In genomic region chr7:103487419-103487818, GRCh38 we compare ENCODE assay signal across 24 cellular contexts. TPM values are rescaled to one million over a fixed set of nuclear protein-coding genes. Genes with fewer than 3 reads are reported as not detected.
DNase-seq lines count a peak whose midpoint lies in the region; ATAC-seq, FAIRE-seq and TF ChIP-seq lines count a peak whose summit lies in the region.
"Had no signal": no experiment of that assay in that cellular context is flagged by ENCODE, and none has a peak within 500 bp of the region (broad histone marks: within the 10 kb centered on the region; RNA-seq: fewer than 3 reads in every experiment).

No MANE protein-coding gene starts in this region.

- FAIRE-seq in HepG2 (lab: Jason Lieb, UNC): no peak
- FAIRE-seq: GM12878, GM19239, H1 had no signal

- no peaks in the 10 kb centered on the region; a peak in 1 of 5 replicates for H3K27me3 ChIP-seq in HepG2 (ENCODE audit: control insufficient read depth in 1 of 2, insufficient read depth in 2 of 2, low read length in 2 of 2)
- H3K27me3 ChIP-seq: BLaER1 treated with 17β-estradiol and CSF1 and Interleukin-3, amounts not matched to agents 10 nM and 100 nM had no signal

- peak; percentile 2 for DNase-seq in COR-L47 (lab: John Stamatoyannopoulos, UW)
- peak; percentile 88 for DNase-seq in LNCaP clone FGC (ENCODE audit: low read depth)
- DNase-seq in NCI-H748 (lab: John Stamatoyannopoulos, UW; ENCODE audit: unreplicated experiment): peak; percentile 92
- peak; percentile 48 for DNase-seq in HepG2 (ENCODE audit: low spot score)
- DNase-seq in NK-92 treated with Interleukin-12 subunit alpha and Interleukin-12 subunit beta, amount 100 ng/mL, for 24 hours (lab: John Stamatoyannopoulos, UW): no peak
- DNase-seq in lower leg skin (ENCODE audit: low spot score in 2 of 2): no peak
- DNase-seq: CD8-positive, alpha-beta memory T cell; NCI-H1105 treated with DMSO at 0.1 percent for 48 hours; NCI-H187; NCI-H345; NCI-H524 treated with DMSO at 0.1 percent for 48 hours; T-cell; T-helper 9 cell had no signal

- TF ChIP-seq POLR2A in HepG2 (IDR thresholded peaks at IDR 0.05; ENCODE audit: insufficient read depth in 1 of 2, low read depth in 2 of 2, low read length in 2 of 2) (no peak), lower leg skin (IDR thresholded peaks at IDR 0.05) (no peak)

- BruUV-seq in HepG2 (replicated peaks; lab: Mats Ljungman, UMichigan): no TSS peak

- TF ChIP-seq RAD21 in HepG2 (CRISPR knock-in tag; IDR thresholded peaks at IDR 0.05): no peak

- CTCF ChIA-PET in HepG2 (lab: Yijun Ruan, JAX; ENCODE audit: low intra/inter-chr PET ratio, low total read pairs): no interaction called here

- no peaks in the 10 kb centered on the region for H3K79me2 ChIP-seq in HepG2 (ENCODE audit: insufficient read depth, low read length)

- H3K9ac ChIP-seq in HepG2 (ENCODE audit: insufficient read depth, low read depth, low read length): no peak overlapping the region
- H3K9ac ChIP-seq: BLaER1 treated with 17β-estradiol and CSF1 and Interleukin-3, amounts not matched to agents 10 nM and 100 nM had no signal

- no peaks in the 10 kb centered on the region for H3K9me3 ChIP-seq in HepG2 (ENCODE audit: low read length)
- H3K9me3 ChIP-seq: BLaER1 treated with 17β-estradiol and CSF1 and Interleukin-3, amounts not matched to agents 10 nM and 100 nM had no signal

- WGBS in HepG2 (ENCODE audit: low lambda C conversion rate): 18% methylated on average over 4 of the region's 4 CpGs
- 87 to 91% methylated on average over 4 of the region's 4 CpGs for WGBS in lower leg skin, 2 donors

- H3K4me3 ChIP-seq in LNCaP clone FGC (ENCODE audit: low read depth, low read length) (no peak overlapping the region), HepG2 (replicated peaks in 1 of 3; ENCODE audit: insufficient read depth in 1 of 3, low read depth in 2 of 3, low read length in 3 of 3) (no peak overlapping the region), lower leg skin (ENCODE audit: low read depth, poor library complexity, severe bottlenecking) (no peak overlapping the region)
- H3K4me3 ChIP-seq: BLaER1 treated with 17β-estradiol and CSF1 and Interleukin-3, amounts not matched to agents 10 nM and 100 nM; GM12878 had no signal

- ATAC-seq in HepG2 (peak; percentile 88), GM21423 (IDR thresholded peaks at IDR 0.05; ENCODE audit: unreplicated experiment) (no peak), GM18520 (IDR thresholded peaks at IDR 0.05; ENCODE audit: unreplicated experiment) (no peak)
- ATAC-seq: GM12878, SK-N-SH treated with all-trans-retinoic acid at 6 μM for 48 hours, T-cell had no signal

- TF ChIP-seq CTCF in LNCaP clone FGC (IDR thresholded peaks at IDR 0.05; ENCODE audit: control insufficient read depth, extremely low read depth, insufficient read depth) (no peak), HepG2 (CRISPR knock-in tag; IDR thresholded peaks at IDR 0.05) (no peak), lower leg skin (IDR thresholded peaks at IDR 0.05) (no peak)

- H4K20me1 ChIP-seq in HepG2 (ENCODE audit: insufficient read depth, low read length): no peaks in the 10 kb centered on the region; the same call in 1 of the 2 replicates
- H4K20me1 ChIP-seq: BLaER1 treated with 17β-estradiol and CSF1 and Interleukin-3, amounts not matched to agents 10 nM and 100 nM had no signal

- intact Hi-C loops in HepG2 (cut with micrococcal nuclease; ENCODE audit: unreplicated experiment) (no loop called here), lower leg skin (cut with DNase I; ENCODE audit: low total_unique reads) (no loop called here)

- POLR2A ChIA-PET in HepG2 (lab: Yijun Ruan, JAX): no interaction called here

- TF ChIP-seq EP300 in HepG2 (IDR thresholded peaks at IDR 0.05; ENCODE audit: low read depth in 2 of 2, low read length in 2 of 2): no peak; a peak in 1 of 4 replicates
- no peak for TF ChIP-seq EP300 in HepG2 (CRISPR knock-in tag; IDR thresholded peaks at IDR 0.05; ENCODE audit: borderline replicate concordance)

- H3K4me1 ChIP-seq in HepG2 (ENCODE audit: insufficient read depth, low read length): peaks cover 20% of the 10 kb centered on the region
- H3K4me1 ChIP-seq: BLaER1 treated with 17β-estradiol and CSF1 and Interleukin-3, amounts not matched to agents 10 nM and 100 nM had no signal

- no peak overlapping the region for H3K27ac ChIP-seq in HepG2 (ENCODE audit: extremely low read length, insufficient read depth, low read length)
- H3K27ac ChIP-seq: BLaER1 treated with 17β-estradiol and CSF1 and Interleukin-3, amounts not matched to agents 10 nM and 100 nM had no signal

- H3K36me3 ChIP-seq in HepG2 (replicated peaks in 1 of 2; ENCODE audit: control insufficient read depth in 1 of 2, insufficient read depth in 2 of 2, low read length in 2 of 2): peaks cover 1 to 44% of the 10 kb centered on the region in 2 experiments; a peak in 4 of 5 replicates
- H3K36me3 ChIP-seq: BLaER1 treated with 17β-estradiol and CSF1 and Interleukin-3, amounts not matched to agents 10 nM and 100 nM had no signal

- in situ Hi-C loops in HepG2 (cut with HindIII; ENCODE audit: extremely low pct_ligation_motif_present, low pct_unique_long_range_greater_than_20kb): no loop called here

- no peak overlapping the region for H2AFZ ChIP-seq in HepG2 (ENCODE audit: low read length)

- no peak overlapping the region for H3K4me2 ChIP-seq in HepG2 (ENCODE audit: low read depth, low read length)
- H3K4me2 ChIP-seq: BLaER1 treated with 17β-estradiol and CSF1 and Interleukin-3, amounts not matched to agents 10 nM and 100 nM had no signal

TF ChIP-seq in HepG2, 621 proteins besides CTCF, POLR2A, EP300 and RAD21 (continues in another document):
- TF ChIP-seq LBX2 (CRISPR knock-in tag; IDR thresholded peaks at IDR 0.05; ENCODE audit: borderline replicate concordance): no peak
- peak; percentile 12; the same call in 1 of the 2 replicates for TF ChIP-seq HNF4A (CRISPR knock-in tag; IDR thresholded peaks at IDR 0.05)
- no peak for TF ChIP-seq ZNF44 (CRISPR knock-in tag; IDR thresholded peaks at IDR 0.05)
- TF ChIP-seq, protein P1, sequence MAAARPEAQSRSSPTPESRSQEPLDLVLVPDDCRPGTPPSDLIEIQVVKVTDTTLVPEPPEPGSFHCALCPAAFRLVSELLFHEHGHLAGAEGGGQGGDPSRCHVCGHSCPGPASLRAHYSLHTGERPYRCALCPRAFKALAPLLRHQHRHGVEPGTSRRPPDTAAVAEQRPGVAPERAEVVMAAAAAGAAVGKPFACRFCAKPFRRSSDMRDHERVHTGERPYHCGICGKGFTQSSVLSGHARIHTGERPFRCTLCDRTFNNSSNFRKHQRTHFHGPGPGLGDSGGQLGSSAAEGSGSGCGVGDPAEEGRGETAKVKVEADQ (CRISPR knock-in tag; IDR thresholded peaks at IDR 0.05; ENCODE audit: borderline replicate concordance): no peak
- no peak for TF ChIP-seq ZNF335 (CRISPR knock-in tag; IDR thresholded peaks at IDR 0.05)
- peak; percentile 79 for TF ChIP-seq NR2F2 (IDR thresholded peaks at IDR 0.05; ENCODE audit: borderline replicate concordance, low read depth)
- TF ChIP-seq KLF15 (CRISPR knock-in tag; IDR thresholded peaks at IDR 0.05; ENCODE audit: borderline replicate concordance): no peak
- peak; percentile 97 for TF ChIP-seq HHEX (CRISPR knock-in tag; IDR thresholded peaks at IDR 0.05)
- TF ChIP-seq PPARG (CRISPR knock-in tag; conservative IDR thresholded peaks at IDR 0.05): 0 out of 2 replicates have a peak, but pooled peaks have one; percentile 38
- peak; percentile 85 for TF ChIP-seq MIXL1 (CRISPR knock-in tag; IDR thresholded peaks at IDR 0.05)
- TF ChIP-seq ZNF503 (CRISPR knock-in tag; IDR thresholded peaks at IDR 0.05): peak; percentile 50; the same call in 1 of the 2 replicates

RNA-seq across cellular contexts. Expression of gene SLC26A5, which starts 41.4 kb away (rescaled TPM):
- total RNA-seq in HepG2 (2016; rRNA removed; fragmentation: Illumina TruSeq; extraction: Trizol) (0.11 TPM in 1 of 2 replicates, not detected in the other), lower leg skin (1 to 10 TPM in 2 of 4 donors, under 1 TPM in 2; 0.51 to 2.5 (median 1.0) TPM)
- not detected in 2 replicates for total RNA-seq in HepG2 (2016; cell fraction: cytosol; rRNA removed; fragmentation: Illumina TruSeq; extraction: Trizol; ENCODE audit: low read depth)
- 0.06 and 0.07 TPM in 2 replicates for total RNA-seq in HepG2 (2016; cell fraction: insoluble cytoplasmic fraction; rRNA removed; fragmentation: Illumina TruSeq; extraction: Trizol)
- 0.06 TPM in 1 of 2 replicates, not detected in the other for total RNA-seq in HepG2 (2016; cell fraction: membrane; rRNA removed; fragmentation: Illumina TruSeq; extraction: Trizol)
- not detected in 2 replicates for total RNA-seq in HepG2 (2016; cell fraction: nucleus; rRNA removed; fragmentation: Illumina TruSeq; extraction: Trizol)
- polyA plus RNA-seq in HepG2 (2011; rRNA removed): 0.04 and 0.08 TPM in 2 replicates
- polyA plus RNA-seq in HepG2 (2011; cell fraction: cytosol; rRNA removed): 0.04 TPM in 2 replicates
- 0.06 and 0.12 TPM in 2 replicates for polyA plus RNA-seq in HepG2 (2011; cell fraction: nucleus; rRNA removed)
- 0.07 TPM in 2 replicates for polyA plus RNA-seq in HepG2 (2012)
- polyA plus RNA-seq in HepG2 (2016; cell fraction: cytosol; fragmentation: Illumina TruSeq; extraction: Trizol; ENCODE audit: low read depth): not detected in 2 replicates
- not detected in 2 replicates for polyA plus RNA-seq in HepG2 (2016; cell fraction: insoluble cytoplasmic fraction; fragmentation: Illumina TruSeq; extraction: Trizol; ENCODE audit: low read depth)
- polyA plus RNA-seq in HepG2 (2016; cell fraction: membrane; fragmentation: Illumina TruSeq; extraction: Trizol; ENCODE audit: low read depth): not detected in 2 replicates
- not detected in 2 replicates for polyA plus RNA-seq in HepG2 (2016; cell fraction: nucleus; fragmentation: Illumina TruSeq; extraction: Trizol; ENCODE audit: insufficient read depth, low read depth)
- polyA minus RNA-seq in HepG2 (2011; rRNA and poly(A)+ RNA removed; ENCODE audit: low replicate concordance): not detected in 2 replicates
- polyA minus RNA-seq in HepG2 (2011; cell fraction: cytosol; rRNA and poly(A)+ RNA removed): not detected in 2 replicates
- 0.25 and 0.39 TPM in 2 replicates for polyA minus RNA-seq in HepG2 (2011; cell fraction: nucleus; rRNA and poly(A)+ RNA removed)
- total RNA-seq: CD8-positive, alpha-beta memory T cell; GM12878; HT1080; LHCN-M2; OCI-LY7; RPMI7951 had no signal
- polyA plus RNA-seq: CD8-positive, alpha-beta memory T cell had no signal

Comparison
In these comparisons a context has a peak if more than half of its experiments do, and no peak if none do; other contexts are left out.
1. DNase-seq: peak in COR-L47 (single experiment), LNCaP clone FGC (single experiment), NCI-H748 (single experiment) and HepG2 (single experiment); none in NK-92 treated with Interleukin-12 subunit alpha and Interleukin-12 subunit beta, amount 100 ng/mL, for 24 hours (single experiment) and lower leg skin (0 of 2).